Comparison of ENCODE assay signal across 26 cellular contexts in genomic region chr6:68233623-68234022, GRCh38.
A peak's percentile ranks its signal among the peaks of the same experiment; 100 is the strongest.
DNase-seq lines count a peak whose midpoint lies in the region; ATAC-seq and TF ChIP-seq lines count a peak whose summit lies in the region.
"Had no signal": no experiment of that assay in that cellular context is flagged by ENCODE, and none has a peak within 500 bp of the region (broad histone marks: within the 10 kb centered on the region; RNA-seq: fewer than 3 reads in every experiment).

No MANE protein-coding gene starts in this region.

- DNase-seq in AG08396 (ENCODE audit: low spot score) (peak; percentile 8), HT1080 (ENCODE audit: low read depth) (peak; percentile 41), astrocyte of the spinal cord (ENCODE audit: low read depth, low spot score) (peak; percentile 40), glomerular visceral epithelial cell (ENCODE audit: extremely low spot score) (peak; percentile 30), NK-92 (lab: John Stamatoyannopoulos, UW; ENCODE audit: unreplicated experiment) (no peak)
- no peak for DNase-seq in effector memory CD8-positive, alpha-beta T cell
- DNase-seq: ACHN; activated CD4-positive, alpha-beta T cell treated with anti-CD3 and anti-CD28 coated beads, Interleukin-2, amount 10 ng/mL, durations not matched to agents 24 days and 14 days; activated naive CD8-positive, alpha-beta T cell treated with anti-CD3 and anti-CD28 coated beads, Interleukin-2, amount 50 U/mL, for 24 hours; caudate nucleus; DMS 273 treated with DMSO at 0.1 percent for 48 hours; dorsolateral prefrontal cortex; GM23248; MM.1S; naive thymus-derived CD4-positive, alpha-beta T cell; NCI-H1436 treated with DMSO at 0.1 percent for 48 hours; NCI-H526; sigmoid colon; T-cell had no signal

- no peak for TF ChIP-seq CTCF in astrocyte of the spinal cord (IDR thresholded peaks at IDR 0.05; ENCODE audit: low read depth, low read length)

- no peaks in the 10 kb centered on the region for H3K27me3 Mint-ChIP-seq in effector memory CD8-positive, alpha-beta T cell
- H3K27me3 Mint-ChIP-seq: activated CD4-positive, alpha-beta T cell treated with anti-CD3 and anti-CD28 coated beads, Interleukin-2, amount 10 ng/mL, durations not matched to agents 24 days and 14 days; activated naive CD8-positive, alpha-beta T cell treated with anti-CD3 and anti-CD28 coated beads, Interleukin-2, amount 50 U/mL, for 24 hours; naive thymus-derived CD4-positive, alpha-beta T cell; T-cell had no signal

- no peak overlapping the region for H3K27ac Mint-ChIP-seq in effector memory CD8-positive, alpha-beta T cell
- H3K27ac Mint-ChIP-seq: activated CD4-positive, alpha-beta T cell treated with anti-CD3 and anti-CD28 coated beads, Interleukin-2, amount 10 ng/mL, durations not matched to agents 24 days and 14 days; activated naive CD8-positive, alpha-beta T cell treated with anti-CD3 and anti-CD28 coated beads, Interleukin-2, amount 50 U/mL, for 24 hours; activated T-helper 2 cell treated with anti-CD3 and anti-CD28 coated beads, Interferon-gamma antibody, Interleukin-2, Interleukin-4, amounts not matched to agents 10 μg/mL and 5 μg/mL and 100 μg/mL, durations not matched to agents 14 hours and 24 hours and 36 hours; naive thymus-derived CD4-positive, alpha-beta T cell; T-cell had no signal

- in situ Hi-C loops in astrocyte of the spinal cord (cut with HindIII; ENCODE audit: low sequenced_read_pairs): no loop called here

- no peak overlapping the region for H3K4me3 ChIP-seq in astrocyte of the spinal cord (ENCODE audit: low read depth, low read length)
- H3K4me3 ChIP-seq: dorsolateral prefrontal cortex, GM12878, GM23248, sigmoid colon, suprapubic skin had no signal

- H3K4me3 Mint-ChIP-seq in effector memory CD8-positive, alpha-beta T cell: no peak overlapping the region
- H3K4me3 Mint-ChIP-seq: activated CD4-positive, alpha-beta T cell treated with anti-CD3 and anti-CD28 coated beads, Interleukin-2, amount 10 ng/mL, durations not matched to agents 24 days and 14 days; activated naive CD8-positive, alpha-beta T cell treated with anti-CD3 and anti-CD28 coated beads, Interleukin-2, amount 50 U/mL, for 24 hours; naive thymus-derived CD4-positive, alpha-beta T cell; T-cell had no signal

- no peaks in the 10 kb centered on the region for H3K36me3 Mint-ChIP-seq in effector memory CD8-positive, alpha-beta T cell (ENCODE audit: insufficient read depth)
- H3K36me3 Mint-ChIP-seq: naive thymus-derived CD4-positive, alpha-beta T cell; T-cell had no signal

- H3K4me1 Mint-ChIP-seq in effector memory CD8-positive, alpha-beta T cell (ENCODE audit: low read depth in 2 of 2): no peaks in the 10 kb centered on the region
- H3K4me1 Mint-ChIP-seq: activated CD4-positive, alpha-beta T cell treated with anti-CD3 and anti-CD28 coated beads, Interleukin-2, amount 10 ng/mL, durations not matched to agents 24 days and 14 days; activated naive CD8-positive, alpha-beta T cell treated with anti-CD3 and anti-CD28 coated beads, Interleukin-2, amount 50 U/mL, for 24 hours; naive thymus-derived CD4-positive, alpha-beta T cell; T-cell had no signal

- ATAC-seq in GM21737 (IDR thresholded peaks at IDR 0.05; ENCODE audit: unreplicated experiment): no peak
- ATAC-seq in effector memory CD8-positive, alpha-beta T cell (replicated peaks): no peak
- no peak for ATAC-seq in GM21515 (IDR thresholded peaks at IDR 0.05; ENCODE audit: unreplicated experiment)
- ATAC-seq: activated naive CD8-positive, alpha-beta T cell treated with anti-CD3 and anti-CD28 coated beads, Interleukin-2, amount 50 U/mL, for 24 hours; GM12878; HepG2; naive thymus-derived CD4-positive, alpha-beta T cell; Right ventricle myocardium inferior; T-cell had no signal

- H3K9me3 Mint-ChIP-seq in effector memory CD8-positive, alpha-beta T cell: peaks cover 5 to 7% of the 10 kb centered on the region in 2 donors
- H3K9me3 Mint-ChIP-seq: activated CD4-positive, alpha-beta T cell treated with anti-CD3 and anti-CD28 coated beads, Interleukin-2, amount 10 ng/mL, durations not matched to agents 24 days and 14 days had no signal

Comparison
In these comparisons a context has a peak if more than half of its experiments do, and no peak if none do; other contexts are left out.
1. DNase-seq: peak in AG08396 (single experiment), HT1080 (single experiment), astrocyte of the spinal cord (single experiment) and glomerular visceral epithelial cell (single experiment); none in effector memory CD8-positive, alpha-beta T cell (0 of 3) and NK-92 (single experiment).